Comparison of ENCODE assay signal across 26 cellular contexts in genomic region chr2:233147136-233147828, GRCh38.
"Had no signal": no experiment of that assay in that cellular context is flagged by ENCODE, and none has a peak within 500 bp of the region (broad histone marks: within the 10 kb centered on the region; RNA-seq: fewer than 3 reads in every experiment).

No MANE protein-coding gene starts in this region.

- H3K27ac ChIP-seq: brain microvascular endothelial cell, cardiac muscle cell had no signal

- DNase-seq: activated CD4-positive, alpha-beta memory T cell treated with anti-CD3 and anti-CD28 coated beads, Interleukin-2, amount 10 ng/mL, durations not matched to agents 7 days and 5 days; activated CD4-positive, alpha-beta T cell treated with anti-CD3 and anti-CD28 coated beads, Interleukin-2, amount 10 ng/mL, durations not matched to agents 7 days and 5 days; activated CD4-positive, CD25-positive, alpha-beta regulatory T cell; activated CD8-positive, alpha-beta memory T cell treated with anti-CD3 and anti-CD28 coated beads, Interleukin-2, amount 50 U/mL, for 4 hours; activated effector memory CD4-positive, alpha-beta T cell treated with Interleukin-2 at 50 U/mL for 16 hours; activated naive CD4-positive, alpha-beta T cell; activated T-cell treated with anti-CD3 and anti-CD28 coated beads, Interleukin-2, amount 50 U/mL, for 1 hour; amygdala; brain microvascular endothelial cell; KG1; NCI-H1092 treated with DMSO at 0.1 percent for 48 hours; NCI-H1417 treated with DMSO at 0.1 percent for 48 hours; NCI-H1694; NCI-H2029; NCI-H2107; NCI-H2171 treated with DMSO at 0.1 percent for 48 hours; NCI-H345; NCI-H510A; NCI-H69; SHP77 treated with DMSO at 0.1 percent for 48 hours; T1000 had no signal

- H3K4me3 Mint-ChIP-seq: activated CD4-positive, alpha-beta memory T cell treated with anti-CD3 and anti-CD28 coated beads, Interleukin-2, amount 10 ng/mL, durations not matched to agents 7 days and 5 days; activated CD4-positive, alpha-beta T cell treated with anti-CD3 and anti-CD28 coated beads, Interleukin-2, amount 10 ng/mL, durations not matched to agents 7 days and 5 days; activated naive CD4-positive, alpha-beta T cell treated with anti-CD3 and anti-CD28 coated beads, Interleukin-2, amount 50 U/mL, for 24 hours; activated T-helper 1 cell treated with anti-CD3 and anti-CD28 coated beads, Interleukin-12 subunit alpha, Interleukin-12 subunit beta, Interleukin-2, Interleukin-4 antibody, amounts not matched to agents 30 ng/mL and 10 ng/mL and 1 ng/mL, durations not matched to agents 14 hours and 24 hours and 36 hours; T-helper 1 cell treated with Interleukin-12 subunit alpha and Interleukin-12 subunit beta and Interleukin-4 antibody, amounts not matched to agents 30 μg/mL and 1 μg/mL, for 36 hours had no signal

- H3K4me3 ChIP-seq: cardiac muscle cell had no signal

- H3K27me3 Mint-ChIP-seq: activated CD4-positive, alpha-beta memory T cell treated with anti-CD3 and anti-CD28 coated beads, Interleukin-2, amount 10 ng/mL, durations not matched to agents 7 days and 5 days; activated CD4-positive, alpha-beta T cell treated with anti-CD3 and anti-CD28 coated beads, Interleukin-2, amount 10 ng/mL, durations not matched to agents 7 days and 5 days; activated naive CD4-positive, alpha-beta T cell treated with anti-CD3 and anti-CD28 coated beads, Interleukin-2, amount 50 U/mL, for 24 hours; IgD-negative memory B cell had no signal

- H3K9me3 Mint-ChIP-seq: activated CD4-positive, alpha-beta T cell treated with anti-CD3 and anti-CD28 coated beads, Interleukin-2, amount 10 ng/mL, durations not matched to agents 7 days and 5 days; activated naive CD4-positive, alpha-beta T cell treated with anti-CD3 and anti-CD28 coated beads, Interleukin-2, amount 50 U/mL, for 24 hours; activated T-helper 1 cell treated with anti-CD3 and anti-CD28 coated beads, Interleukin-12 subunit alpha, Interleukin-12 subunit beta, Interleukin-2, Interleukin-4 antibody, amounts not matched to agents 30 ng/mL and 10 ng/mL and 1 ng/mL, durations not matched to agents 14 hours and 24 hours and 36 hours; IgD-negative memory B cell had no signal

- H3K27ac Mint-ChIP-seq: activated CD4-positive, alpha-beta T cell treated with anti-CD3 and anti-CD28 coated beads, Interleukin-2, amount 10 ng/mL, durations not matched to agents 7 days and 5 days; activated naive CD4-positive, alpha-beta T cell treated with anti-CD3 and anti-CD28 coated beads, Interleukin-2, amount 50 U/mL, for 24 hours had no signal

- H3K27me3 ChIP-seq: brain microvascular endothelial cell had no signal

- H3K36me3 ChIP-seq: brain microvascular endothelial cell, cardiac muscle cell had no signal
